16 cellular contexts compared by ENCODE assay signal in genomic region chr2:134362152-134362653, GRCh38.
"Had no signal": no experiment of that assay in that cellular context is flagged by ENCODE, and none has a peak within 500 bp of the region (broad histone marks: within the 10 kb centered on the region; RNA-seq: fewer than 3 reads in every experiment).

No MANE protein-coding gene starts in this region.

- H3K36me3 ChIP-seq: right lobe of liver had no signal

- H3K4me1 ChIP-seq: right lobe of liver had no signal

- DNase-seq: activated CD4-positive, alpha-beta memory T cell treated with anti-CD3 and anti-CD28 coated beads for 36 hours; activated CD4-positive, CD25-positive, alpha-beta regulatory T cell treated with anti-CD3 and anti-CD28 coated beads, Interleukin-2, amount 50 U/mL, for 72 hours; activated CD8-positive, alpha-beta memory T cell treated with anti-CD3 and anti-CD28 coated beads, Interleukin-2, amount 50 U/mL, for 4 hours; activated T-cell treated with anti-CD3 and anti-CD28 coated beads, Interleukin-2, amount 50 U/mL, for 72 hours; caudate nucleus; effector memory CD4-positive, alpha-beta T cell; kidney; lower lobe of right lung; midbrain; naive thymus-derived CD8-positive, alpha-beta T cell; nucleus accumbens; right lobe of liver had no signal

- H2AFZ ChIP-seq: hepatocyte had no signal

- H3K27me3 ChIP-seq: hepatocyte, right lobe of liver, tibial nerve had no signal

- H3K9me3 ChIP-seq: lower lobe of right lung, right lobe of liver, tibial nerve had no signal

- H3K4me3 ChIP-seq: coronary artery, hepatocyte, lower lobe of right lung, right lobe of liver, tibial nerve had no signal

- H3K4me3 Mint-ChIP-seq: activated CD4-positive, alpha-beta memory T cell treated with anti-CD3 and anti-CD28 coated beads for 36 hours; activated T-cell treated with anti-CD3 and anti-CD28 coated beads, Interleukin-2, amount 50 U/mL, for 72 hours; naive thymus-derived CD8-positive, alpha-beta T cell; stimulated activated effector memory CD8-positive, alpha-beta T cell treated with anti-CD3 and anti-CD28 coated beads, Interleukin-12 subunit alpha, Interleukin-12 subunit beta, amount 100 ng/mL, for 72 hours had no signal

- H3K79me2 ChIP-seq: hepatocyte had no signal

- ATAC-seq: lower lobe of right lung; naive thymus-derived CD8-positive, alpha-beta T cell had no signal

- H3K27ac ChIP-seq: hepatocyte, lower lobe of right lung, right lobe of liver, tibial nerve had no signal

- H3K27me3 Mint-ChIP-seq: activated CD4-positive, alpha-beta memory T cell treated with anti-CD3 and anti-CD28 coated beads for 36 hours; naive thymus-derived CD8-positive, alpha-beta T cell had no signal

- H3K4me2 ChIP-seq: hepatocyte had no signal

- H3K27ac Mint-ChIP-seq: activated CD4-positive, alpha-beta memory T cell treated with anti-CD3 and anti-CD28 coated beads for 36 hours; activated T-cell treated with anti-CD3 and anti-CD28 coated beads, Interleukin-2, amount 50 U/mL, for 72 hours; stimulated activated effector memory CD8-positive, alpha-beta T cell treated with anti-CD3 and anti-CD28 coated beads, Interleukin-12 subunit alpha, Interleukin-12 subunit beta, amount 100 ng/mL, for 72 hours had no signal

- H3K9me3 Mint-ChIP-seq: activated CD4-positive, alpha-beta memory T cell treated with anti-CD3 and anti-CD28 coated beads for 36 hours; activated T-cell treated with anti-CD3 and anti-CD28 coated beads, Interleukin-2, amount 50 U/mL, for 72 hours; naive thymus-derived CD8-positive, alpha-beta T cell; stimulated activated effector memory CD8-positive, alpha-beta T cell treated with anti-CD3 and anti-CD28 coated beads, Interleukin-12 subunit alpha, Interleukin-12 subunit beta, amount 100 ng/mL, for 72 hours had no signal
